In the genomic region with DNA sequence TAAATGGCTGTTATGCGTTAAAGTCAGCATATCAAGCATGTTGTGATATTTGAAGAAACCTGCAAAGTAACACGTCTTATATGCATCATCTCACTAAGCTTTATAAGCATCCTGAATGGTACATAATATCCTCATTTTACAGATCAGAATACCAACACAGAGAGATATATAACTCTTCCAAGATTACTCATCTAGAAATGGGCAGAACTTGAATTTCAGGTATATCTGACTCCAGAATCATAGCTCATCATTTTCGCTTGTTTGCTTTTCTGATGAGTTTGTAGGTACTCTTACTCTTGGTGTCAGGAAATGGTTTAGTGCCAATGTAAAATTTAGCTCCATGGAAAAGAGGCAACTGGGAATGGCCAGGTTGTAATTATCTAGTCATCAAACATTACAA, we compare ENCODE assay signal across 21 cellular contexts.
DNase-seq lines count a peak whose midpoint lies in the region; ATAC-seq and TF ChIP-seq lines count a peak whose summit lies in the region.
"Had no signal": no experiment of that assay in that cellular context is flagged by ENCODE, and none has a peak within 500 bp of the region (broad histone marks: within the 10 kb centered on the region; RNA-seq: fewer than 3 reads in every experiment).

No MANE protein-coding gene starts in this region.

- CTCF ChIA-PET in PC-3 (lab: Charles Lee) = no interaction called here

- no peak overlapping the region for H2AFZ ChIP-seq in PC-3 (ENCODE audit: low read length)
- H2AFZ ChIP-seq: GM23338 had no signal

- H3K9ac ChIP-seq in PC-3 (ENCODE audit: low read length) = no peak overlapping the region
- H3K9ac ChIP-seq: BLaER1 treated with 17β-estradiol and CSF1 and Interleukin-3, amounts not matched to agents 10 nM and 100 nM had no signal

- TF ChIP-seq CTCF in LNCaP clone FGC (IDR thresholded peaks at IDR 0.05; ENCODE audit: control insufficient read depth, extremely low read depth, insufficient read depth) (no peak), PC-3 (conservative IDR thresholded peaks at IDR 0.05; ENCODE audit: low read depth, low read length) (no peak), epithelial cell of esophagus (IDR thresholded peaks at IDR 0.05; ENCODE audit: insufficient read depth, low read depth, low read length, missing control alignments) (no peak)

- H3K4me3 Mint-ChIP-seq in CD4-positive, CD25-positive, alpha-beta regulatory T cell = no peak overlapping the region
- H3K4me3 Mint-ChIP-seq in naive thymus-derived CD8-positive, alpha-beta T cell = no peak overlapping the region
- H3K4me3 Mint-ChIP-seq: CD14-positive monocyte; CD8-positive, alpha-beta T cell; GM23338; H9 had no signal

- no peaks in the 10 kb centered on the region for H3K36me3 Mint-ChIP-seq in CD4-positive, CD25-positive, alpha-beta regulatory T cell
- H3K36me3 Mint-ChIP-seq in naive thymus-derived CD8-positive, alpha-beta T cell = peaks cover 0 to 6% (median 5%) of the 10 kb centered on the region in 3 donors
- H3K36me3 Mint-ChIP-seq: CD14-positive monocyte; CD8-positive, alpha-beta T cell had no signal

- no peak overlapping the region for H3K27ac ChIP-seq in CD4-positive, CD25-positive, alpha-beta regulatory T cell (ENCODE audit: insufficient read depth, low read length, poor library complexity, severe bottlenecking)
- no peak overlapping the region for H3K27ac ChIP-seq in PC-3 (ENCODE audit: low read length)
- H3K27ac ChIP-seq: A549; BLaER1 treated with 17β-estradiol and CSF1 and Interleukin-3, amounts not matched to agents 10 nM and 100 nM had no signal

- no peak overlapping the region for H3K4me2 ChIP-seq in PC-3 (ENCODE audit: low read length)
- H3K4me2 ChIP-seq: A549; BLaER1 treated with 17β-estradiol and CSF1 and Interleukin-3, amounts not matched to agents 10 nM and 100 nM; GM23338 had no signal

- no peak for ATAC-seq in CD4-positive, CD25-positive, alpha-beta regulatory T cell (ENCODE audit: low read depth in 2 of 2)
- no peak for ATAC-seq in PC-3
- no peak for ATAC-seq in naive thymus-derived CD8-positive, alpha-beta T cell
- ATAC-seq: A549; CD8-positive, alpha-beta T cell; GM23338; HCT116 had no signal

- no peaks in the 10 kb centered on the region for H3K9me2 ChIP-seq in PC-3 (replicated peaks; ENCODE audit: low read length)

- peaks cover 0 to 24% (median 8%) of the 10 kb centered on the region in 4 donors for H3K4me1 Mint-ChIP-seq in CD4-positive, CD25-positive, alpha-beta regulatory T cell
- peaks cover 0 to 4% (median 0%) of the 10 kb centered on the region in 4 donors for H3K4me1 Mint-ChIP-seq in naive thymus-derived CD8-positive, alpha-beta T cell
- H3K4me1 Mint-ChIP-seq: CD14-positive monocyte had no signal

- no peaks in the 10 kb centered on the region for H3F3A ChIP-seq in PC-3 (ENCODE audit: low read length, unreplicated experiment)

- H3K36me3 ChIP-seq in CD4-positive, CD25-positive, alpha-beta regulatory T cell (ENCODE audit: control insufficient read depth, insufficient read depth, low read length) = no peaks in the 10 kb centered on the region
- H3K36me3 ChIP-seq in PC-3 (ENCODE audit: low read depth, low read length) = no peaks in the 10 kb centered on the region
- H3K36me3 ChIP-seq: BE2C; BLaER1 treated with 17β-estradiol and CSF1 and Interleukin-3, amounts not matched to agents 10 nM and 100 nM had no signal

- H3K27me3 Mint-ChIP-seq in CD4-positive, CD25-positive, alpha-beta regulatory T cell = no peaks in the 10 kb centered on the region
- H3K27me3 Mint-ChIP-seq in naive thymus-derived CD8-positive, alpha-beta T cell = peaks cover 0 to 7% (median 0%) of the 10 kb centered on the region in 5 donors

- DNase-seq in CD4-positive, CD25-positive, alpha-beta regulatory T cell = no peak
- peak; percentile 80 for DNase-seq in LNCaP clone FGC (ENCODE audit: low read depth)
- peak; percentile 82 for DNase-seq in PC-3
- peak; percentile 69 for DNase-seq in epithelial cell of esophagus (ENCODE audit: low read depth)
- no peak for DNase-seq in amygdala (lab: John Stamatoyannopoulos, UW)
- no peak for DNase-seq in GF-D8 (lab: John Stamatoyannopoulos, UW)
- no peak for DNase-seq in naive thymus-derived CD8-positive, alpha-beta T cell
- DNase-seq: 8988T; ACHN; AML-193; BE2C; Caco-2; CD8-positive, alpha-beta T cell; DMS153; DMS79 treated with DMSO at 0.1 percent for 48 hours; H9 had no signal

- no TSS peak for BruUV-seq in PC-3 (replicated peaks; lab: Mats Ljungman, UMichigan)

- H3K9me3 ChIP-seq in CD4-positive, CD25-positive, alpha-beta regulatory T cell (ENCODE audit: control insufficient read depth in 2 of 2, low read length in 2 of 2) = no peaks in the 10 kb centered on the region
- H3K9me3 ChIP-seq in PC-3 (ENCODE audit: low read length) = no peaks in the 10 kb centered on the region
- H3K9me3 ChIP-seq: A549, BE2C, Caco-2 had no signal

- intact Hi-C loops in PC-3 (cut with micrococcal nuclease) = loop anchor here (10.0 kb wide), 1 partner anchor 891 kb away; no protein-coding TSS in a partner anchor

- H3K9me3 Mint-ChIP-seq in CD4-positive, CD25-positive, alpha-beta regulatory T cell = peaks cover 0 to 19% (median 0%) of the 10 kb centered on the region in 7 donors
- H3K9me3 Mint-ChIP-seq in naive thymus-derived CD8-positive, alpha-beta T cell = peaks cover 0 to 26% (median 9%) of the 10 kb centered on the region in 9 donors
- H3K9me3 Mint-ChIP-seq: CD8-positive, alpha-beta T cell had no signal

- no peak overlapping the region for H3K4me3 ChIP-seq in CD4-positive, CD25-positive, alpha-beta regulatory T cell (ENCODE audit: low read depth, low read length)
- no peak overlapping the region for H3K4me3 ChIP-seq in LNCaP clone FGC (ENCODE audit: low read depth, low read length)
- H3K4me3 ChIP-seq in PC-3 (ENCODE audit: low read length) = no peak overlapping the region
- no peak overlapping the region for H3K4me3 ChIP-seq in epithelial cell of esophagus (ENCODE audit: low read length)
- H3K4me3 ChIP-seq: A549; BLaER1 treated with 17β-estradiol and CSF1 and Interleukin-3, amounts not matched to agents 10 nM and 100 nM; GM23338 had no signal

- H3K79me2 ChIP-seq in PC-3 (ENCODE audit: low read length) = no peaks in the 10 kb centered on the region

- no peaks in the 10 kb centered on the region for H4K20me1 ChIP-seq in PC-3 (ENCODE audit: low read length)
- H4K20me1 ChIP-seq: BLaER1 treated with 17β-estradiol and CSF1 and Interleukin-3, amounts not matched to agents 10 nM and 100 nM had no signal

- no peaks in the 10 kb centered on the region for H3K27me3 ChIP-seq in CD4-positive, CD25-positive, alpha-beta regulatory T cell (ENCODE audit: control insufficient read depth, insufficient read depth, low read length)
- H3K27me3 ChIP-seq in PC-3 (ENCODE audit: low read length) = no peaks in the 10 kb centered on the region
- H3K27me3 ChIP-seq: BLaER1 treated with 17β-estradiol and CSF1 and Interleukin-3, amounts not matched to agents 10 nM and 100 nM had no signal

- POLR2A ChIA-PET in PC-3 (lab: Charles Lee; ENCODE audit: unreplicated experiment) = no interaction called here
- POLR2A ChIA-PET in naive thymus-derived CD8-positive, alpha-beta T cell (lab: Charles Lee) = no interaction called here

- H3K27ac Mint-ChIP-seq in CD4-positive, CD25-positive, alpha-beta regulatory T cell = peak overlapping the region in 2 of 3 donors; percentile 23 to 64
- H3K27ac Mint-ChIP-seq in naive thymus-derived CD8-positive, alpha-beta T cell = no peak overlapping the region
- H3K27ac Mint-ChIP-seq: CD14-positive monocyte; CD8-positive, alpha-beta T cell; GM23338 had no signal

- peaks cover 3% of the 10 kb centered on the region for H3K4me1 ChIP-seq in CD4-positive, CD25-positive, alpha-beta regulatory T cell (ENCODE audit: control insufficient read depth, insufficient read depth, low read length, poor library complexity, severe bottlenecking)
- peaks cover 14% of the 10 kb centered on the region for H3K4me1 ChIP-seq in PC-3 (ENCODE audit: insufficient read depth, low read length)
- H3K4me1 ChIP-seq: A549; BE2C; BLaER1 treated with 17β-estradiol and CSF1 and Interleukin-3, amounts not matched to agents 10 nM and 100 nM; Caco-2 had no signal

Comparison
In these comparisons a context has a peak if more than half of its experiments do, and no peak if none do; other contexts are left out.
1. DNase-seq: peak in LNCaP clone FGC (single experiment), PC-3 (single experiment) and epithelial cell of esophagus (single experiment); none in CD4-positive, CD25-positive, alpha-beta regulatory T cell (0 of 3), amygdala (0 of 56), GF-D8 (single experiment) and naive thymus-derived CD8-positive, alpha-beta T cell (0 of 10).
2. H3K27ac Mint-ChIP-seq: peak in CD4-positive, CD25-positive, alpha-beta regulatory T cell (2 of 3); none in naive thymus-derived CD8-positive, alpha-beta T cell (0 of 10).